In the genomic region with DNA sequence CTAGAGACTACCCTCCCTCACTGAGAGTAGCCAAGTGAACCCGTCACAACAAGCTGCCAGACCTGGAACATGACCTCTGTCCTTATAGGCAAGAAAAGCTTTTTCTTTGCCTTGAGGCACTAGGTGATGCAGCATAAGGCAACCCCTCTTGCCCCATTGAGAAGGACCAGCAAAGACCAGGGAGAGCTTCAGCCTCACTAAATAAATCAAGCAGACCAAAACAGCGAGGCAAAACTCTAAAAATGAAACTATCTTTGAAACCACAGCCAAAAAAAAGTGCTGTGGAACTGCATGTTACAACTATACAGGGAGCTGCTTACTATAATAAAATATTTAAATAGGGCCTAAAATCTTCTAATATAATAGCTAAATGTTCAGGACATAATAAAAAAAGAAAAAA, we compare ENCODE assay signal across 11 cellular contexts.
"Had no signal": no experiment of that assay in that cellular context is flagged by ENCODE, and none has a peak within 500 bp of the region (broad histone marks: within the 10 kb centered on the region; RNA-seq: fewer than 3 reads in every experiment).

No MANE protein-coding gene starts in this region.

- ATAC-seq: naive thymus-derived CD4-positive, alpha-beta T cell had no signal

- H3K4me3 ChIP-seq: lung, tibial nerve had no signal

- H3K36me3 ChIP-seq: tibial nerve had no signal

- FAIRE-seq: frontal cortex had no signal

- DNase-seq: activated CD4-positive, alpha-beta T cell treated with anti-CD3 and anti-CD28 coated beads, Interleukin-2, amount 50 U/mL, for 4 hours; activated CD4-positive, CD25-positive, alpha-beta regulatory T cell treated with anti-CD3 and anti-CD28 coated beads, Interleukin-2, amount 50 U/mL, for 72 hours; activated gamma-delta T cell; activated T-cell treated with anti-CD3 and anti-CD28 coated beads, Interleukin-2, amount 50 U/mL, for 1 hour; amygdala; cerebellar nuclear complex; naive thymus-derived CD4-positive, alpha-beta T cell; retina had no signal

- H3K9me3 ChIP-seq: tibial nerve had no signal

- H3K27me3 ChIP-seq: tibial nerve had no signal

- H3K4me1 ChIP-seq: tibial nerve had no signal
